In the genomic region with DNA sequence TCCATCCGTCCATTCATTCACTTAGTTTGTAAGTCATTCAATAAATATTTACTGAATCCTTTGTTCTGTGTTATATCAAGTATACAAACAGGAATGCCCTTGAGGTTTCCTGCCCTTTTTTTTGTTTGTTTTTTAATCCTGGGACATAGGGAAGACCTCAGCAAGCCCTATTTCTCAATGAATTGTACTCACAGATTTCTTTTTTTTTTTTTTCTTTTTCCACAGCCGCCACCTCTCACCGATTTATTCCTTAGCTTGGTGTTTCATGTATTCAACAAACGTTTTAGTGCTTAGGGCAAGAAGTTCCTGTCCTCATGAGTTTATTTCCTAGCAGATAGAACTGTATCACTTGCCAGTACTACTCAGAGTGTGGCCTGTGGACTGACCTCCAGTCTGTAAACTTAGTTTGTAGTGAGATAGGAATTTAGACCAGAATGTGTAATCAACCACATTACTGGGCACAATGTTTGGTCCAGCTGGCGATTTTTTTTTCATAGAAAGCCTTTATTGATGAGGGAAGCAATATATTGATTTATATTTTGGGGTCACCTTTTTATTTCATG, we compare ENCODE assay signal across 18 cellular contexts. TPM values are rescaled to one million over a fixed set of nuclear protein-coding genes. Genes with fewer than 3 reads are reported as not detected.
DNase-seq lines count a peak whose midpoint lies in the region; ATAC-seq, FAIRE-seq and TF ChIP-seq lines count a peak whose summit lies in the region.
"Had no signal": no experiment of that assay in that cellular context is flagged by ENCODE, and none has a peak within 500 bp of the region (broad histone marks: within the 10 kb centered on the region; RNA-seq: fewer than 3 reads in every experiment).

No MANE protein-coding gene starts in this region.

- H3K36me3 ChIP-seq in brain microvascular endothelial cell (replicated peaks) (peaks cover 50% of the 10 kb centered on the region), kidney (ENCODE audit: control insufficient read depth in 1 of 2, insufficient read depth in 2 of 2, low read length in 2 of 2) (peaks cover 35 to 63% of the 10 kb centered on the region in 2 donors), thyroid gland (peaks cover 25 to 38% of the 10 kb centered on the region in 2 donors)
- peaks cover 22% of the 10 kb centered on the region for H3K36me3 ChIP-seq in CD8-positive, alpha-beta memory T cell (ENCODE audit: insufficient read depth, low read length)

- no peak for ATAC-seq in GM19467 (IDR thresholded peaks at IDR 0.05; ENCODE audit: unreplicated experiment)
- ATAC-seq: activated T-helper 17 cell treated with anti-CD3 and anti-CD28 coated beads, Interleukin-2, amount 50 U/mL, for 72 hours had no signal

- DNase-seq in NCI-H2029 (lab: John Stamatoyannopoulos, UW): peak; percentile 11
- no peak for DNase-seq in NCI-H2029 treated with DMSO at 0.1 percent for 48 hours (lab: John Stamatoyannopoulos, UW)
- DNase-seq in brain microvascular endothelial cell: peak; percentile 27
- no peak for DNase-seq in kidney
- DNase-seq in thyroid gland: no peak
- no peak for DNase-seq in CD8-positive, alpha-beta memory T cell
- no peak for DNase-seq in activated gamma-delta T cell treated with Interleukin-2 at 50 U/mL for 16 hours
- DNase-seq: 8988T; activated CD4-positive, alpha-beta T cell treated with anti-CD3 and anti-CD28 coated beads, Interleukin-2, amount 50 U/mL, for 4 hours; hypothalamus; NCI-H1105; NCI-H446 treated with DMSO at 0.1 percent for 48 hours; Peyer's patch had no signal

- intact Hi-C loops in kidney (cut with DNase I): no loop called here
- intact Hi-C loops in thyroid gland (cut with DNase I): no loop called here

- TF ChIP-seq CTCF in brain microvascular endothelial cell (IDR thresholded peaks at IDR 0.05; ENCODE audit: low read depth, low read length, missing control alignments) (no peak), kidney (IDR thresholded peaks at IDR 0.05; ENCODE audit: borderline replicate concordance, extremely low read depth, insufficient read depth) (no peak), thyroid gland (IDR thresholded peaks at IDR 0.05) (no peak)

- H3K9ac ChIP-seq in kidney (ENCODE audit: low read length in 2 of 2): peak overlapping the region in 1 of 2 donors; percentile 62

- H3K4me3 ChIP-seq in brain microvascular endothelial cell (ENCODE audit: low read depth, low read length) (no peak overlapping the region), kidney (ENCODE audit: low read length in 2 of 2) (no peak overlapping the region), thyroid gland (replicated peaks in 1 of 3) (no peak overlapping the region)
- H3K4me3 ChIP-seq in CD8-positive, alpha-beta memory T cell (ENCODE audit: low read length): no peak overlapping the region
- H3K4me3 ChIP-seq: lung, Peyer's patch had no signal

- H3K9me3 ChIP-seq in kidney (ENCODE audit: control insufficient read depth in 1 of 2, low read length in 2 of 2) (no peaks in the 10 kb centered on the region), thyroid gland (no peaks in the 10 kb centered on the region)
- no peaks in the 10 kb centered on the region for H3K9me3 ChIP-seq in CD8-positive, alpha-beta memory T cell (ENCODE audit: low read length)
- H3K9me3 ChIP-seq: neutrophil, Peyer's patch had no signal

- FAIRE-seq in kidney (lab: Jason Lieb, UNC): no peak
- FAIRE-seq: HTR-8/SVneo had no signal

- no peak overlapping the region for H3K27ac ChIP-seq in brain microvascular endothelial cell
- peak overlapping the region; percentile 90 to 95 for H3K27ac ChIP-seq in kidney (ENCODE audit: low read depth in 2 of 2, low read length in 2 of 2)
- peak overlapping the region; percentile 92 to 99 (median 97) for H3K27ac ChIP-seq in thyroid gland
- H3K27ac ChIP-seq in CD8-positive, alpha-beta memory T cell (ENCODE audit: low read depth, low read length): no peak overlapping the region

- H3K4me1 ChIP-seq in kidney (ENCODE audit: control insufficient read depth in 1 of 2, insufficient read depth in 1 of 2, low read depth in 1 of 2, low read length in 2 of 2) (peaks cover 18 to 28% of the 10 kb centered on the region in 2 donors), thyroid gland (peaks cover 39 to 47% of the 10 kb centered on the region in 2 donors)
- no peaks in the 10 kb centered on the region for H3K4me1 ChIP-seq in CD8-positive, alpha-beta memory T cell (ENCODE audit: insufficient read depth, low read length)
- H3K4me1 ChIP-seq: Peyer's patch had no signal

- H3K36me3 Mint-ChIP-seq in CD8-positive, alpha-beta memory T cell: peaks cover 5 to 81% (median 33%) of the 10 kb centered on the region in 3 donors

- peak overlapping the region in 1 of 8 donors; percentile 11 for H3K27ac Mint-ChIP-seq in CD8-positive, alpha-beta memory T cell
- H3K27ac Mint-ChIP-seq: activated T-helper 17 cell treated with anti-CD3 and anti-CD28 coated beads, Interleukin-2, amount 50 U/mL, for 72 hours had no signal

- no peak overlapping the region for H3K4me3 Mint-ChIP-seq in CD8-positive, alpha-beta memory T cell
- H3K4me3 Mint-ChIP-seq: activated T-helper 17 cell treated with anti-CD3 and anti-CD28 coated beads, Interleukin-2, amount 50 U/mL, for 72 hours had no signal

- no peaks in the 10 kb centered on the region for H3K9me3 Mint-ChIP-seq in CD8-positive, alpha-beta memory T cell
- H3K9me3 Mint-ChIP-seq: activated T-helper 17 cell treated with anti-CD3 and anti-CD28 coated beads, Interleukin-2, amount 50 U/mL, for 72 hours had no signal

- POLR2A ChIA-PET in CD8-positive, alpha-beta memory T cell (lab: Charles Lee): no interaction called here

- H3K4me1 Mint-ChIP-seq in CD8-positive, alpha-beta memory T cell: no peaks in the 10 kb centered on the region
- H3K4me1 Mint-ChIP-seq: activated T-helper 17 cell treated with anti-CD3 and anti-CD28 coated beads, Interleukin-2, amount 50 U/mL, for 72 hours had no signal

- no peak for TF ChIP-seq POLR2A in thyroid gland (IDR thresholded peaks at IDR 0.05)

- H3K27me3 ChIP-seq in brain microvascular endothelial cell (replicated peaks) (no peaks in the 10 kb centered on the region), thyroid gland (no peaks in the 10 kb centered on the region)
- H3K27me3 ChIP-seq in CD8-positive, alpha-beta memory T cell (ENCODE audit: insufficient read depth, low read length, poor library complexity, severe bottlenecking): no peaks in the 10 kb centered on the region
- H3K27me3 ChIP-seq: neutrophil, Peyer's patch had no signal

- WGBS in thyroid gland, 2 donors: 86 to 92% methylated on average over 5 of the region's 5 CpGs

- CTCF ChIA-PET in CD8-positive, alpha-beta memory T cell (lab: Charles Lee): no interaction called here

- no peaks in the 10 kb centered on the region for H3K27me3 Mint-ChIP-seq in CD8-positive, alpha-beta memory T cell
- H3K27me3 Mint-ChIP-seq: activated T-helper 17 cell treated with anti-CD3 and anti-CD28 coated beads, Interleukin-2, amount 50 U/mL, for 72 hours had no signal

- in situ Hi-C loops in brain microvascular endothelial cell (cut with HindIII; ENCODE audit: low pct_ligation_motif_present, low sequenced_read_pairs): no loop called here

RNA-seq across cellular contexts. Expression of a gene that starts 35.4 kb away (rescaled TPM):
- total RNA-seq in kidney: not detected
- not detected for polyA plus RNA-seq in kidney (ENCODE audit: insufficient read depth, low read depth, low replicate concordance)
- under 1 TPM in 2 of 4 donors, not detected in 2; 0.13 to 0.22 TPM for total RNA-seq in thyroid gland
- not detected for total RNA-seq in CD8-positive, alpha-beta memory T cell
- polyA plus RNA-seq in CD8-positive, alpha-beta memory T cell: not detected
- total RNA-seq: activated T-helper 17 cell treated with anti-CD3 and anti-CD28 coated beads, Interleukin-2, amount 50 U/mL, for 72 hours; Peyer's patch had no signal

Comparison
In these comparisons a context has a peak if more than half of its experiments do, and no peak if none do; other contexts are left out.
1. DNase-seq: peak in NCI-H2029 (single experiment) and brain microvascular endothelial cell (single experiment); none in NCI-H2029 treated with DMSO at 0.1 percent for 48 hours (single experiment), kidney (single experiment), thyroid gland (0 of 2), CD8-positive, alpha-beta memory T cell (0 of 5) and activated gamma-delta T cell treated with Interleukin-2 at 50 U/mL for 16 hours (single experiment).
2. H3K27ac ChIP-seq: peak in kidney (2 of 2) and thyroid gland (3 of 3); none in brain microvascular endothelial cell (single experiment) and CD8-positive, alpha-beta memory T cell (single experiment).